Comparison of ENCODE assay signal across 16 cellular contexts in the genomic region with DNA sequence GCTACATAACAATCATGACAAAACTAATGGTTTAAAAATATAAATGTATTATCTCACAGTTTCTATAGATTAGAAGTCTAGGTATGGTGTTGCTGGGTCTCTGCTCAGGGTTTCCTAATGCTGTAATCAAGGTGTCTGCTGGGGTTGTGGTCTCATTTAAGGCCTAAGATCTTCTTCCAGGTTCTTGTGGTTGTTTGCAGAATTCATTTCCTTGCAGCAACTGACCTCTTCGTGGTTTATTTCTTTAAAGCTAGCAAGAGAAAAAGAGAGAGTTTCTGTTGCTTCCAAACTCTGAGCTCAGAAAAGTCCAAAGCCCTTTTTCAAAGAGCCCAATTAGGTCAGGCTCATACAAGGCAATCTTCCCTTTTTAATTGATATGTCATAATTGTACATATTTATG.
"Had no signal": no experiment of that assay in that cellular context is flagged by ENCODE, and none has a peak within 500 bp of the region (broad histone marks: within the 10 kb centered on the region; RNA-seq: fewer than 3 reads in every experiment).

No MANE protein-coding gene starts in this region.

- H3K4me3 ChIP-seq: ascending aorta, lower lobe of right lung, right lobe of liver, spleen, transverse colon had no signal

- H3K36me3 ChIP-seq: ascending aorta, lower lobe of right lung, right lobe of liver, spleen, transverse colon had no signal

- H3K9me3 ChIP-seq: ascending aorta, lower lobe of right lung, right lobe of liver, transverse colon had no signal

- H3K27ac ChIP-seq: ascending aorta, lower lobe of right lung, right lobe of liver, spleen, transverse colon had no signal

- H3K4me1 ChIP-seq: ascending aorta, lower lobe of right lung, right lobe of liver, spleen, transverse colon had no signal

- H3K27me3 ChIP-seq: ascending aorta, right lobe of liver, spleen, transverse colon had no signal

- DNase-seq: activated CD4-positive, alpha-beta memory T cell treated with anti-CD3 and anti-CD28 coated beads, Interleukin-2, amount 10 ng/mL, durations not matched to agents 7 days and 5 days; activated CD4-positive, alpha-beta T cell treated with anti-CD3 and anti-CD28 coated beads for 1 hour; activated gamma-delta T cell treated with Interleukin-2 at 50 U/mL for 16 hours; activated naive CD8-positive, alpha-beta T cell treated with anti-CD3 and anti-CD28 coated beads for 36 hours; activated T-cell treated with anti-CD3 and anti-CD28 coated beads, Interleukin-2, amount 50 U/mL, for 48 hours; cerebellar nuclear complex; dermis blood vessel endothelial cell; lower lobe of right lung; natural killer cell; right lobe of liver; spleen; stimulated activated CD4-positive, alpha-beta T cell treated with anti-CD3 and anti-CD28 coated beads, Interleukin-2, amount 100 ng/mL, for 24 hours; stimulated activated naive B cell treated with anti-CD40 and anti-IgM and Interleukin-4, amounts not matched to agents 10 μg/mL and 1 μg/mL and 100 μg/mL, for 72 hours; SW 1271; transverse colon had no signal

- ATAC-seq: lower lobe of right lung; natural killer cell; right lobe of liver; stimulated activated naive B cell treated with anti-CD40 and anti-IgM and Interleukin-4, amounts not matched to agents 10 μg/mL and 1 μg/mL and 100 μg/mL, for 72 hours had no signal
